Comparison of ENCODE assay signal across 28 cellular contexts in the genomic region with DNA sequence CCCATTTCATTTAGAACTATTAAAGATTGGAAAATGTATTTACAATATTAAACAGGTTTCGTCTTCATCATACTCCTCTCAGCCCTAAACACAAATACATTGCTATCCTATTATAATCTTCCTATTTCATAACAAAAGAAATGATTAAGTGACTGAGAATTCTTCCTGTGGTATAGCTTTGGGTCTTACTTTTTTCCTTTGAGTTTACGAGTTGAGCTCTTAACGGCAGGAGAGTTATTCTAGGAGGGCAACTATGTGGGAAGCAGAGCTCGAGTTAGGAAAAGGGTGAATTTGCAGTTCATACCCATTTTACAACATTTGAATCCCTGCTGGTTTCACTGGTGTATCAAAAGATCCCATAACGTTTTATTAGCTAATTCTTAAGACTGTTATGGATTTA.
"Had no signal": no experiment of that assay in that cellular context is flagged by ENCODE, and none has a peak within 500 bp of the region (broad histone marks: within the 10 kb centered on the region; RNA-seq: fewer than 3 reads in every experiment).

No MANE protein-coding gene starts in this region.

- H3K27me3 Mint-ChIP-seq: activated B cell treated with CpG ODN at 0.5 μM for 24 hours; activated CD4-positive, alpha-beta T cell treated with anti-CD3 and anti-CD28 coated beads, Interleukin-2, amount 10 ng/mL, durations not matched to agents 24 days and 14 days; activated CD8-positive, alpha-beta memory T cell treated with anti-CD3 and anti-CD28 coated beads, Interleukin-2, amount 10 ng/mL, durations not matched to agents 7 days and 5 days; activated naive CD8-positive, alpha-beta T cell treated with anti-CD3 and anti-CD28 coated beads, Interleukin-2, amount 50 U/mL, for 24 hours; activated T-cell treated with anti-CD3 and anti-CD28 coated beads, Interleukin-2, amount 50 U/mL, for 24 hours; T-helper 17 cell had no signal

- H3K36me3 ChIP-seq: brain microvascular endothelial cell, cardiac muscle cell had no signal

- H3K4me3 Mint-ChIP-seq: activated B cell treated with CpG ODN at 0.5 μM for 24 hours; activated CD4-positive, alpha-beta T cell treated with anti-CD3 and anti-CD28 coated beads, Interleukin-2, amount 10 ng/mL, durations not matched to agents 24 days and 14 days; activated CD8-positive, alpha-beta memory T cell treated with anti-CD3 and anti-CD28 coated beads, Interleukin-2, amount 10 ng/mL, durations not matched to agents 7 days and 5 days; activated naive CD8-positive, alpha-beta T cell treated with anti-CD3 and anti-CD28 coated beads, Interleukin-2, amount 50 U/mL, for 24 hours; activated T-cell treated with anti-CD3 and anti-CD28 coated beads, Interleukin-2, amount 50 U/mL, for 24 hours; activated T-helper 1 cell treated with anti-CD3 and anti-CD28 coated beads, Interleukin-12 subunit alpha, Interleukin-12 subunit beta, Interleukin-2, Interleukin-4 antibody, amounts not matched to agents 30 ng/mL and 10 ng/mL and 1 ng/mL, durations not matched to agents 14 hours and 24 hours and 36 hours; T-helper 17 cell had no signal

- H3K27me3 ChIP-seq: brain microvascular endothelial cell, cardiac muscle cell had no signal

- H3K4me1 Mint-ChIP-seq: activated B cell treated with CpG ODN at 0.5 μM for 24 hours; activated CD4-positive, alpha-beta T cell treated with anti-CD3 and anti-CD28 coated beads, Interleukin-2, amount 10 ng/mL, durations not matched to agents 24 days and 14 days; activated CD8-positive, alpha-beta memory T cell treated with anti-CD3 and anti-CD28 coated beads, Interleukin-2, amount 10 ng/mL, durations not matched to agents 7 days and 5 days; activated naive CD8-positive, alpha-beta T cell treated with anti-CD3 and anti-CD28 coated beads, Interleukin-2, amount 50 U/mL, for 24 hours; T-helper 17 cell had no signal

- H3K4me3 ChIP-seq: cardiac muscle cell had no signal

- H3K36me3 Mint-ChIP-seq: activated CD8-positive, alpha-beta memory T cell treated with anti-CD3 and anti-CD28 coated beads, Interleukin-2, amount 10 ng/mL, durations not matched to agents 7 days and 5 days; activated naive CD4-positive, alpha-beta T cell treated with anti-CD3 and anti-CD28 coated beads, Interleukin-2, amount 50 U/mL, for 72 hours had no signal

- DNase-seq: activated B cell treated with CpG ODN at 0.5 μM for 24 hours; activated CD4-positive, alpha-beta T cell treated with anti-CD3 and anti-CD28 coated beads for 1 hour; activated CD4-positive, alpha-beta T cell treated with anti-CD3 and anti-CD28 coated beads, Interleukin-2, amount 10 ng/mL, durations not matched to agents 24 days and 14 days; activated CD4-positive, alpha-beta T cell treated with anti-CD3 and anti-CD28 coated beads, Interleukin-2, amount 50 U/mL, for 48 hours; activated CD8-positive, alpha-beta memory T cell treated with anti-CD3 and anti-CD28 coated beads, Interleukin-2, amount 10 ng/mL, durations not matched to agents 7 days and 5 days; activated effector memory CD4-positive, alpha-beta T cell treated with Interleukin-2 at 50 U/mL for 16 hours; activated naive CD4-positive, alpha-beta T cell treated with Interleukin-2 at 50 U/mL for 16 hours; activated naive CD8-positive, alpha-beta T cell treated with anti-CD3 and anti-CD28 coated beads, Interleukin-2, amount 50 U/mL, for 24 hours; activated T-cell treated with anti-CD3 and anti-CD28 coated beads, Interleukin-2, amount 50 U/mL, for 24 hours; amygdala; brain microvascular endothelial cell; KG1; MM.1S; NCI-H1105; NCI-H1436; NCI-H1694 treated with DMSO at 0.1 percent for 48 hours; NCI-H2029 treated with DMSO at 0.1 percent for 48 hours; NCI-H345; NCI-H510A; NCI-H69; NK-92 treated with Interleukin-12 subunit alpha and Interleukin-12 subunit beta, amount 100 ng/mL, for 24 hours; OCI-M1; SHP77 treated with DMSO at 0.1 percent for 48 hours; T-helper 17 cell; T-helper 9 cell had no signal

- ATAC-seq: activated CD8-positive, alpha-beta memory T cell treated with anti-CD3 and anti-CD28 coated beads, Interleukin-2, amount 10 ng/mL, durations not matched to agents 7 days and 5 days; activated naive CD4-positive, alpha-beta T cell treated with anti-CD3 and anti-CD28 coated beads, Interleukin-2, amount 50 U/mL, for 72 hours; activated naive CD8-positive, alpha-beta T cell treated with anti-CD3 and anti-CD28 coated beads, Interleukin-2, amount 50 U/mL, for 24 hours; T-helper 17 cell had no signal

- H3K27ac ChIP-seq: brain microvascular endothelial cell, cardiac muscle cell had no signal

- H3K27ac Mint-ChIP-seq: activated B cell treated with CpG ODN at 0.5 μM for 24 hours; activated CD4-positive, alpha-beta T cell treated with anti-CD3 and anti-CD28 coated beads, Interleukin-2, amount 10 ng/mL, durations not matched to agents 24 days and 14 days; activated CD8-positive, alpha-beta memory T cell treated with anti-CD3 and anti-CD28 coated beads, Interleukin-2, amount 10 ng/mL, durations not matched to agents 7 days and 5 days; activated naive CD8-positive, alpha-beta T cell treated with anti-CD3 and anti-CD28 coated beads, Interleukin-2, amount 50 U/mL, for 24 hours; activated T-cell treated with anti-CD3 and anti-CD28 coated beads, Interleukin-2, amount 50 U/mL, for 24 hours; activated T-helper 1 cell treated with anti-CD3 and anti-CD28 coated beads, Interleukin-12 subunit alpha, Interleukin-12 subunit beta, Interleukin-2, Interleukin-4 antibody, amounts not matched to agents 30 ng/mL and 10 ng/mL and 1 ng/mL, durations not matched to agents 14 hours and 24 hours and 36 hours; T-helper 17 cell had no signal

- H3K9me3 Mint-ChIP-seq: activated B cell treated with CpG ODN at 0.5 μM for 24 hours; activated CD4-positive, alpha-beta T cell treated with anti-CD3 and anti-CD28 coated beads, Interleukin-2, amount 10 ng/mL, durations not matched to agents 24 days and 14 days; activated T-helper 1 cell treated with anti-CD3 and anti-CD28 coated beads, Interleukin-12 subunit alpha, Interleukin-12 subunit beta, Interleukin-2, Interleukin-4 antibody, amounts not matched to agents 30 ng/mL and 10 ng/mL and 1 ng/mL, durations not matched to agents 14 hours and 24 hours and 36 hours had no signal
